8 cellular contexts compared by ENCODE assay signal in genomic region chr10:67884842-67885680, GRCh38. TPM values are rescaled to one million over a fixed set of nuclear protein-coding genes. Genes with fewer than 3 reads are reported as not detected.
DNase-seq lines count a peak whose midpoint lies in the region; ATAC-seq, FAIRE-seq and TF ChIP-seq lines count a peak whose summit lies in the region.

No MANE protein-coding gene starts in this region.

- H3K27me3 ChIP-seq in HUES64 (ENCODE audit: insufficient read depth, low read length) (no peaks in the 10 kb centered on the region), Panc1 (ENCODE audit: control insufficient read depth, insufficient read depth, low read length) (no peaks in the 10 kb centered on the region), esophagus squamous epithelium (no peaks in the 10 kb centered on the region), muscle layer of duodenum (ENCODE audit: low read depth, low read length) (no peaks in the 10 kb centered on the region)

- no peaks in the 10 kb centered on the region for H3K27me3 Mint-ChIP-seq in activated T-cell treated with anti-CD3 and anti-CD28 coated beads, Interleukin-2, amount 50 U/mL, for 72 hours (ENCODE audit: low read depth)

- TSS peak; percentile 69 for BruUV-seq in Panc1 (replicated peaks; lab: Mats Ljungman, UMichigan)

- no peaks in the 10 kb centered on the region for H3K9me3 ChIP-seq in HUES64 (ENCODE audit: insufficient read depth, low read depth, low read length)
- H3K9me3 ChIP-seq in Panc1 (ENCODE audit: control insufficient read depth, insufficient read depth, low read depth, low read length), result no peaks in the 10 kb centered on the region
- H3K9me3 ChIP-seq in esophagus squamous epithelium, result no peaks in the 10 kb centered on the region
- H3K9me3 ChIP-seq in muscle layer of duodenum (ENCODE audit: control insufficient read depth in 1 of 2, low read length in 2 of 2), result no peaks in the 10 kb centered on the region

- CTCF ChIA-PET in Panc1 (lab: Charles Lee), result no interaction called here

- TF ChIP-seq CTCF in D721Med (IDR thresholded peaks at IDR 0.05; ENCODE audit: insufficient read depth, missing control alignments), result no peak
- no peak for TF ChIP-seq CTCF in Panc1 (IDR thresholded peaks at IDR 0.05)
- no peak for TF ChIP-seq CTCF in esophagus squamous epithelium (IDR thresholded peaks at IDR 0.05)

- no peaks in the 10 kb centered on the region for H3K9me3 Mint-ChIP-seq in activated T-cell treated with anti-CD3 and anti-CD28 coated beads, Interleukin-2, amount 50 U/mL, for 72 hours

- peak overlapping the region; percentile 82 for H3K27ac ChIP-seq in HUES64 (ENCODE audit: low read depth, low read length)
- H3K27ac ChIP-seq in Panc1 (ENCODE audit: low read length), result peak overlapping the region; percentile 78
- H3K27ac ChIP-seq in esophagus squamous epithelium, result peak overlapping the region; percentile 95 to 99 (median 96)
- peak overlapping the region; percentile 75 for H3K27ac ChIP-seq in muscle layer of duodenum (ENCODE audit: low read length)

- no peak for FAIRE-seq in D721Med (lab: Jason Lieb, UNC)

- H3K4me3 ChIP-seq in HUES64 (ENCODE audit: low read length) (peak overlapping the region; percentile 98), Panc1 (ENCODE audit: low read depth in 2 of 2, low read length in 2 of 2) (peak overlapping the region; percentile 61 to 66), esophagus squamous epithelium (peak overlapping the region; percentile 59 to 92 (median 86)), muscle layer of duodenum (ENCODE audit: low read depth in 1 of 2, low read length in 2 of 2) (peak overlapping the region; percentile 83 to 97)

- POLR2A ChIA-PET in Panc1 (lab: Charles Lee), result interaction anchor here (0.5 to 0.7 kb wide), 9 partner anchors 8 to 448 kb away, joined by 3 to 18 read pairs (median 7); partner anchors contain the start of gene PBLD

- H3K36me3 ChIP-seq in HUES64 (ENCODE audit: insufficient read depth, low read length) (peaks cover 39% of the 10 kb centered on the region), Panc1 (ENCODE audit: control insufficient read depth, insufficient read depth, low read length) (peaks cover 25% of the 10 kb centered on the region), esophagus squamous epithelium (peaks cover 0 to 33% (median 2%) of the 10 kb centered on the region in 3 donors), muscle layer of duodenum (ENCODE audit: control insufficient read depth in 1 of 2, insufficient read depth in 2 of 2, low read length in 2 of 2) (peaks cover 23 to 26% of the 10 kb centered on the region in 2 donors)

- in situ Hi-C loops in Panc1 (cut with HindIII; ENCODE audit: low pct_unique_long_range_greater_than_20kb, low sequenced_read_pairs), result no loop called here

- TF ChIP-seq POLR2A in esophagus squamous epithelium (IDR thresholded peaks at IDR 0.05), result no peak

- ATAC-seq in GM21526 (IDR thresholded peaks at IDR 0.05; ENCODE audit: low FRiP score, unreplicated experiment) (peak; percentile 55), Panc1 (peak; percentile 87)
- peak; percentile 83 to 85 for ATAC-seq in activated T-cell treated with anti-CD3 and anti-CD28 coated beads, Interleukin-2, amount 50 U/mL, for 72 hours (replicated peaks in 1 of 2)

- intact Hi-C loops in Panc1 (cut with micrococcal nuclease; ENCODE audit: unreplicated experiment) (no loop called here), esophagus squamous epithelium (cut with DNase I) (loop anchor here (10.0 kb wide), 1 partner anchor 190 kb away; the partner anchor contains the start of gene HERC4)

- peaks cover 31% of the 10 kb centered on the region for H3K4me1 Mint-ChIP-seq in activated T-cell treated with anti-CD3 and anti-CD28 coated beads, Interleukin-2, amount 50 U/mL, for 72 hours (ENCODE audit: low read depth)

- peak overlapping the region; percentile 95 for H3K9ac ChIP-seq in HUES64 (ENCODE audit: low read depth, low read length)

- H3K4me1 ChIP-seq in HUES64 (ENCODE audit: insufficient read depth, low read length) (no peaks in the 10 kb centered on the region; the same call in 1 of the 2 replicates), Panc1 (ENCODE audit: control insufficient read depth, insufficient read depth, low read length) (peaks cover 8% of the 10 kb centered on the region), esophagus squamous epithelium (peaks cover 0 to 36% (median 13%) of the 10 kb centered on the region in 3 donors), muscle layer of duodenum (ENCODE audit: control insufficient read depth in 1 of 2, insufficient read depth in 2 of 2, low read length in 2 of 2) (peaks cover 0 to 13% of the 10 kb centered on the region in 2 donors)

- peaks cover 11 to 22% of the 10 kb centered on the region in 2 donors for H3K36me3 Mint-ChIP-seq in activated T-cell treated with anti-CD3 and anti-CD28 coated beads, Interleukin-2, amount 50 U/mL, for 72 hours (ENCODE audit: insufficient read depth in 2 of 2)

- DNase-seq in D721Med (ENCODE audit: insufficient read length, low spot score), result peak; percentile 24
- DNase-seq in Panc1 (ENCODE audit: low read depth, low spot score), result peak; percentile 17
- DNase-seq in activated T-cell treated with anti-CD3 and anti-CD28 coated beads, Interleukin-2, amount 50 U/mL, for 72 hours, result peak; percentile 84 to 88
- DNase-seq in esophagus squamous epithelium (lab: John Stamatoyannopoulos, UW), result peak; percentile 16
- peak; percentile 49 to 50 for DNase-seq in stimulated activated CD8-positive, alpha-beta memory T cell treated with anti-CD3 and anti-CD28 coated beads, Interleukin-7, amount 100 ng/mL, for 1 hour (ENCODE audit: low read depth in 2 of 2)

- under 1% methylated on average over 73 of the region's 73 CpGs for WGBS in HUES64
- WGBS in esophagus squamous epithelium, 2 donors, result 0 to 1% methylated on average over 23 to 27 of the region's 73 CpGs

- H3K27ac Mint-ChIP-seq in activated T-cell treated with anti-CD3 and anti-CD28 coated beads, Interleukin-2, amount 50 U/mL, for 72 hours, result peak overlapping the region; percentile 98

- peak overlapping the region; percentile 85 to 99 for H3K4me3 Mint-ChIP-seq in activated T-cell treated with anti-CD3 and anti-CD28 coated beads, Interleukin-2, amount 50 U/mL, for 72 hours

RNA-seq across cellular contexts. Expression of gene SIRT1, which starts 0.6 kb away (rescaled TPM):
- polyA plus RNA-seq in HUES64 (2013, experiment 1 of 2), result 34.6 TPM
- 32.8 TPM for polyA plus RNA-seq in HUES64 (2013, experiment 2 of 2)
- 45.0 TPM for total RNA-seq in Panc1 (2021; ENCODE audit: unreplicated experiment)
- 22.0 TPM for polyA plus RNA-seq in Panc1 (2012; ENCODE audit: insufficient read length)
- total RNA-seq in activated T-cell treated with anti-CD3 and anti-CD28 coated beads, Interleukin-2, amount 50 U/mL, for 72 hours, result 10 to 100 TPM; 42.6 to 46.6 TPM
- total RNA-seq in esophagus squamous epithelium, result 10 to 100 TPM in 1 of 4 donors, 1 to 10 TPM in 3; 7.4 to 19.8 (median 7.7) TPM

RNA-seq across cellular contexts. Expression of gene DNAJC12, which starts 47.1 kb away (rescaled TPM):
- 1.2 TPM for polyA plus RNA-seq in HUES64 (2013, experiment 1 of 2)
- polyA plus RNA-seq in HUES64 (2013, experiment 2 of 2), result 2.7 TPM
- total RNA-seq in Panc1 (2021; ENCODE audit: unreplicated experiment) (0.44 TPM), esophagus squamous epithelium (1 to 10 TPM in 1 of 4 donors, under 1 TPM in 1, not detected in 2; 0.76 to 2.7 TPM)
- 0.39 TPM for polyA plus RNA-seq in Panc1 (2012; ENCODE audit: insufficient read length)
- total RNA-seq in activated T-cell treated with anti-CD3 and anti-CD28 coated beads, Interleukin-2, amount 50 U/mL, for 72 hours, result 10 to 100 TPM; 35.6 to 36.4 TPM

Comparison
In these comparisons a context has a peak if more than half of its experiments do, and no peak if none do; other contexts are left out.
1. Peak in every context shown above with its lines: DNase-seq, ATAC-seq, H3K4me3 ChIP-seq and H3K27ac ChIP-seq.
2. DNase-seq: peak in every context shown above with its lines; median percentile 86 in activated T-cell treated with anti-CD3 and anti-CD28 coated beads, Interleukin-2, amount 50 U/mL, for 72 hours; 50 in stimulated activated CD8-positive, alpha-beta memory T cell treated with anti-CD3 and anti-CD28 coated beads, Interleukin-7, amount 100 ng/mL, for 1 hour; 24 in D721Med; 17 in Panc1; 16 in esophagus squamous epithelium.
3. RNA of gene DNAJC12, which starts 47.1 kb away (total RNA-seq): 35.6 to 36.4 TPM in activated T-cell treated with anti-CD3 and anti-CD28 coated beads, Interleukin-2, amount 50 U/mL, for 72 hours; 0.76 to 2.7 TPM in esophagus squamous epithelium and 0.44 TPM in Panc1 (single experiment); every median in the first group is over 4 times any median in the second.